ENCODE assay signal across 35 cellular contexts in genomic region chr19:5111051-5111450, GRCh38.
"Had no signal": no experiment of that assay in that cellular context is flagged by ENCODE, and none has a peak within 500 bp of the region (broad histone marks: within the 10 kb centered on the region; RNA-seq: fewer than 3 reads in every experiment).

No MANE protein-coding gene starts in this region.

- H3K36me3 Mint-ChIP-seq: activated CD8-positive, alpha-beta memory T cell treated with anti-CD3 and anti-CD28 coated beads, Interleukin-2, amount 10 ng/mL, durations not matched to agents 7 days and 5 days had no signal

- H3K27ac Mint-ChIP-seq: activated CD4-positive, alpha-beta memory T cell treated with anti-CD3 and anti-CD28 coated beads, Interleukin-2, amount 10 ng/mL, durations not matched to agents 7 days and 5 days; activated CD8-positive, alpha-beta memory T cell treated with anti-CD3 and anti-CD28 coated beads, Interleukin-2, amount 10 ng/mL, durations not matched to agents 7 days and 5 days; activated naive CD4-positive, alpha-beta T cell treated with anti-CD3 and anti-CD28 coated beads, Interleukin-2, amount 10 ng/mL, durations not matched to agents 7 days and 5 days; activated naive CD8-positive, alpha-beta T cell treated with anti-CD3 and anti-CD28 coated beads for 36 hours had no signal

- H3K4me1 Mint-ChIP-seq: activated CD4-positive, alpha-beta memory T cell treated with anti-CD3 and anti-CD28 coated beads, Interleukin-2, amount 10 ng/mL, durations not matched to agents 7 days and 5 days; activated CD8-positive, alpha-beta memory T cell treated with anti-CD3 and anti-CD28 coated beads, Interleukin-2, amount 10 ng/mL, durations not matched to agents 7 days and 5 days; activated naive CD4-positive, alpha-beta T cell treated with anti-CD3 and anti-CD28 coated beads, Interleukin-2, amount 10 ng/mL, durations not matched to agents 7 days and 5 days; activated naive CD8-positive, alpha-beta T cell treated with anti-CD3 and anti-CD28 coated beads for 36 hours; central memory CD8-positive, alpha-beta T cell had no signal

- H3K27me3 Mint-ChIP-seq: activated CD4-positive, alpha-beta memory T cell treated with anti-CD3 and anti-CD28 coated beads, Interleukin-2, amount 10 ng/mL, durations not matched to agents 7 days and 5 days; activated CD8-positive, alpha-beta memory T cell treated with anti-CD3 and anti-CD28 coated beads, Interleukin-2, amount 10 ng/mL, durations not matched to agents 7 days and 5 days; activated naive CD4-positive, alpha-beta T cell treated with anti-CD3 and anti-CD28 coated beads, Interleukin-2, amount 10 ng/mL, durations not matched to agents 7 days and 5 days; activated naive CD8-positive, alpha-beta T cell treated with anti-CD3 and anti-CD28 coated beads for 36 hours; central memory CD8-positive, alpha-beta T cell had no signal

- H3K9me3 Mint-ChIP-seq: activated CD4-positive, alpha-beta memory T cell treated with anti-CD3 and anti-CD28 coated beads, Interleukin-2, amount 10 ng/mL, durations not matched to agents 7 days and 5 days; activated naive CD4-positive, alpha-beta T cell treated with anti-CD3 and anti-CD28 coated beads, Interleukin-2, amount 10 ng/mL, durations not matched to agents 7 days and 5 days; activated naive CD8-positive, alpha-beta T cell treated with anti-CD3 and anti-CD28 coated beads for 36 hours; central memory CD8-positive, alpha-beta T cell had no signal

- H3K4me1 ChIP-seq: Peyer's patch had no signal

- H3K27me3 ChIP-seq: brain microvascular endothelial cell, MG63, Peyer's patch had no signal

- H3K9me3 ChIP-seq: MG63, Peyer's patch had no signal

- ATAC-seq: activated CD8-positive, alpha-beta memory T cell treated with anti-CD3 and anti-CD28 coated beads, Interleukin-2, amount 10 ng/mL, durations not matched to agents 7 days and 5 days; PC-3; Right ventricle myocardium inferior; SK-N-SH treated with all-trans-retinoic acid at 6 μM for 48 hours had no signal

- H3K36me3 ChIP-seq: brain microvascular endothelial cell, MG63 had no signal

- H3K4me3 Mint-ChIP-seq: activated CD4-positive, alpha-beta memory T cell treated with anti-CD3 and anti-CD28 coated beads, Interleukin-2, amount 10 ng/mL, durations not matched to agents 7 days and 5 days; activated CD8-positive, alpha-beta memory T cell treated with anti-CD3 and anti-CD28 coated beads, Interleukin-2, amount 10 ng/mL, durations not matched to agents 7 days and 5 days; activated naive CD4-positive, alpha-beta T cell treated with anti-CD3 and anti-CD28 coated beads, Interleukin-2, amount 10 ng/mL, durations not matched to agents 7 days and 5 days; activated naive CD8-positive, alpha-beta T cell treated with anti-CD3 and anti-CD28 coated beads for 36 hours; central memory CD8-positive, alpha-beta T cell had no signal

- DNase-seq: activated CD4-positive, alpha-beta memory T cell treated with anti-CD3 and anti-CD28 coated beads, Interleukin-2, amount 10 ng/mL, durations not matched to agents 7 days and 5 days; activated CD4-positive, alpha-beta T cell treated with anti-CD3 and anti-CD28 coated beads for 1 hour; activated CD4-positive, alpha-beta T cell treated with anti-CD3 and anti-CD28 coated beads for 48 hours; activated CD4-positive, CD25-positive, alpha-beta regulatory T cell; activated CD8-positive, alpha-beta memory T cell treated with anti-CD3 and anti-CD28 coated beads for 24 hours; activated CD8-positive, alpha-beta memory T cell treated with anti-CD3 and anti-CD28 coated beads, Interleukin-2, amount 10 ng/mL, durations not matched to agents 7 days and 5 days; activated CD8-positive, alpha-beta memory T cell treated with anti-CD3 and anti-CD28 coated beads, Interleukin-2, amount 50 U/mL, for 48 hours; activated effector memory CD4-positive, alpha-beta T cell treated with Interleukin-2 at 50 U/mL for 16 hours; activated naive CD4-positive, alpha-beta T cell treated with anti-CD3 and anti-CD28 coated beads, Interleukin-2, amount 10 ng/mL, durations not matched to agents 7 days and 5 days; activated naive CD8-positive, alpha-beta T cell treated with anti-CD3 and anti-CD28 coated beads for 36 hours; activated T-cell treated with anti-CD3 and anti-CD28 coated beads, Interleukin-2, amount 50 U/mL, for 48 hours; amniotic stem cell; aorta; brain microvascular endothelial cell; Kasumi-1; MG63; NCI-H1048; NCI-H1105 treated with DMSO at 0.1 percent for 48 hours; NCI-H1436; NCI-H1694 treated with DMSO at 0.1 percent for 48 hours; NCI-H2029; NCI-H345; NCI-H524 treated with DMSO at 0.1 percent for 48 hours; PC-3; Peyer's patch; SIG-M5; SW 1271; T-helper 1 cell; T-helper 2 cell; T-helper 9 cell had no signal

- H3K27ac ChIP-seq: brain microvascular endothelial cell, Peyer's patch, RWPE1, VCaP had no signal

- H3K4me3 ChIP-seq: MG63, Peyer's patch had no signal
